Comparison of ENCODE assay signal across 24 cellular contexts in genomic region chr4:16431871-16432270, GRCh38.
"Had no signal": no experiment of that assay in that cellular context is flagged by ENCODE, and none has a peak within 500 bp of the region (broad histone marks: within the 10 kb centered on the region; RNA-seq: fewer than 3 reads in every experiment).

No MANE protein-coding gene starts in this region.

- ATAC-seq: effector memory CD8-positive, alpha-beta T cell; esophagus mucosa; foreskin keratinocyte; gastrocnemius medialis; gastroesophageal sphincter; heart left ventricle; heart right ventricle had no signal

- H3K4me3 Mint-ChIP-seq: dendritic cell treated with granulocyte-macrophage colony-stimulating factor and Interleukin-4, amounts not matched to agents 40 ng/mL and 50 ng/mL, for 4 days; effector memory CD8-positive, alpha-beta T cell; endodermal cell had no signal

- H3K27ac ChIP-seq: colonic mucosa, coronary artery, dorsolateral prefrontal cortex, epithelial cell of prostate, esophagus squamous epithelium, foreskin keratinocyte, gastrocnemius medialis, gastroesophageal sphincter, heart left ventricle, heart right ventricle had no signal

- H3K27me3 ChIP-seq: colonic mucosa, dorsolateral prefrontal cortex, esophagus squamous epithelium, foreskin keratinocyte, gastrocnemius medialis, gastroesophageal sphincter, heart left ventricle, heart right ventricle had no signal

- H3K36me3 ChIP-seq: colonic mucosa, esophagus squamous epithelium, gastrocnemius medialis, gastroesophageal sphincter, heart left ventricle, heart right ventricle had no signal

- H3K4me3 ChIP-seq: colonic mucosa, coronary artery, dorsolateral prefrontal cortex, esophagus squamous epithelium, gastrocnemius medialis, gastroesophageal sphincter, heart left ventricle, heart right ventricle had no signal

- H3K4me1 Mint-ChIP-seq: endodermal cell had no signal

- H3K27ac Mint-ChIP-seq: dendritic cell treated with granulocyte-macrophage colony-stimulating factor and Interleukin-4, amounts not matched to agents 40 ng/mL and 50 ng/mL, for 4 days; effector memory CD8-positive, alpha-beta T cell; endodermal cell had no signal

- H3K9me3 ChIP-seq: colonic mucosa, gastrocnemius medialis, gastroesophageal sphincter had no signal

- H3K4me1 ChIP-seq: colonic mucosa, esophagus squamous epithelium, foreskin keratinocyte, gastrocnemius medialis, gastroesophageal sphincter, heart left ventricle, heart right ventricle had no signal

- H3K27me3 Mint-ChIP-seq: dendritic cell treated with granulocyte-macrophage colony-stimulating factor and Interleukin-4, amounts not matched to agents 40 ng/mL and 50 ng/mL, for 4 days had no signal

- DNase-seq: colonic mucosa; cortex of kidney; dermis blood vessel endothelial cell; dorsolateral prefrontal cortex; effector CD4-positive, alpha-beta T cell; effector CD8-positive, alpha-beta T cell; effector memory CD4-positive, alpha-beta T cell; effector memory CD8-positive, alpha-beta T cell; endodermal cell; erythroblast; esophagus squamous epithelium; foreskin fibroblast; foreskin keratinocyte; foreskin melanocyte; gastrocnemius medialis; glutamatergic neuron; head of caudate nucleus; heart left ventricle; heart right ventricle had no signal
